In the genomic region with DNA sequence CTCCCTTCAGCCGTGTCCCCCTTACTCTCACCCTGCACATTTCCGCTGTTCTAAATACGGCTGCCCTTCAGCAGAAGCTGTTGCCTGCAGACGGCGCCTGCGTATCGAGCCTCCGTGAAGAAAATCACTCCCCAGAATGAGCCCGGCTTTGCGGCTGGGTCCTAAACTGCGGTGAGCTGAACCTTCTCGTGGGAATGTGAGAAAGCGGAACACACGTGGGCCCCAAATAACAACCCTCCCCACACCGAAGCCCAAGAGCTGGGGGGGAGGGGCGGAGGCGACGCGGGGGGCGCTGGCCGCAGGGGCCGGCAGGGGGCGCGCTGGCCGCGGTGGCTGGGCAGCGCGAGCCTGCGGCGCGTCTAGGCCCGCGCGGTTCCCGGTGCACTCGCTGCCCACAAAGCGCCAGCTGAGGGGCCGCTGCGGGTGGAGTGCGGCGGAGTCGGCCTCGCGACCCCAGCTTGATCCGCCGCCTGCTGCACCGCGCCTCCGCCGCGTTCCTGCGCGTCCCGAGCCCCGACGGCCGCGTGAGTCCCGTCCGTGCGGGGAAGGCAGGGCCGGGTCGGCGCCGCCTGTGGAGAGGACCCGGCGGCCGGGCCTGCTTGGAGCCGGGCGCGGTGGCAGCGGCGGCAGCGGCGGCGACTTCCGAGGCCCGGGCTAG, we compare ENCODE assay signal across 8 cellular contexts. TPM values are rescaled to one million over a fixed set of nuclear protein-coding genes. Genes with fewer than 3 reads are reported as not detected.
DNase-seq lines count a peak whose midpoint lies in the region; ATAC-seq and TF ChIP-seq lines count a peak whose summit lies in the region.

A gene with protein sequence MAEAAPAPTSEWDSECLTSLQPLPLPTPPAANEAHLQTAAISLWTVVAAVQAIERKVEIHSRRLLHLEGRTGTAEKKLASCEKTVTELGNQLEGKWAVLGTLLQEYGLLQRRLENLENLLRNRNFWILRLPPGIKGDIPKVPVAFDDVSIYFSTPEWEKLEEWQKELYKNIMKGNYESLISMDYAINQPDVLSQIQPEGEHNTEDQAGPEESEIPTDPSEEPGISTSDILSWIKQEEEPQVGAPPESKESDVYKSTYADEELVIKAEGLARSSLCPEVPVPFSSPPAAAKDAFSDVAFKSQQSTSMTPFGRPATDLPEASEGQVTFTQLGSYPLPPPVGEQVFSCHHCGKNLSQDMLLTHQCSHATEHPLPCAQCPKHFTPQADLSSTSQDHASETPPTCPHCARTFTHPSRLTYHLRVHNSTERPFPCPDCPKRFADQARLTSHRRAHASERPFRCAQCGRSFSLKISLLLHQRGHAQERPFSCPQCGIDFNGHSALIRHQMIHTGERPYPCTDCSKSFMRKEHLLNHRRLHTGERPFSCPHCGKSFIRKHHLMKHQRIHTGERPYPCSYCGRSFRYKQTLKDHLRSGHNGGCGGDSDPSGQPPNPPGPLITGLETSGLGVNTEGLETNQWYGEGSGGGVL (plus strand): TSS at position 382 of the 658 bp plus-strand sequence. CDS start 290 bp downstream, outside the sequence.

- peak within 1 kb of the TSS; percentile 94 for H3K27ac Mint-ChIP-seq in activated B cell treated with CpG ODN at 0.5 μM for 24 hours

- CTCF ChIA-PET in AG04450 (lab: Charles Lee), result interaction anchor here (0.5 to 4.3 kb wide), 21 partner anchors 8 to 613 kb away, joined by 3 to 41 read pairs (median 5); a partner anchor contains a TSS
- CTCF ChIA-PET in activated B cell treated with CpG ODN at 0.5 μM for 24 hours (lab: Charles Lee), result interaction anchor here (0.6 to 3.0 kb wide), 14 partner anchors 12 to 494 kb away, joined by 3 to 27 read pairs (median 3); a partner anchor contains a TSS

- no peaks in the 10 kb centered on the region for H3K27me3 ChIP-seq in AG04450 (ENCODE audit: control insufficient read depth, insufficient read depth, low read length)

- H3K4me1 Mint-ChIP-seq in activated B cell treated with CpG ODN at 0.5 μM for 24 hours, result peaks cover 32% of the 10 kb centered on the region

- peaks cover 3% of the 10 kb centered on the region for H3K36me3 Mint-ChIP-seq in activated B cell treated with CpG ODN at 0.5 μM for 24 hours (ENCODE audit: low read depth)

- peaks cover 3% of the 10 kb centered on the region; the same call in 1 of the 2 replicates for H3K9me3 ChIP-seq in AG04450 (ENCODE audit: control insufficient read depth, insufficient read depth, low read length)

- H3K27ac ChIP-seq in AG04450 (ENCODE audit: low read depth, low read length), result peak within 1 kb of the TSS; percentile 57

- no peaks in the 10 kb centered on the region for H3K9me3 Mint-ChIP-seq in activated B cell treated with CpG ODN at 0.5 μM for 24 hours

- H3K4me3 Mint-ChIP-seq in activated B cell treated with CpG ODN at 0.5 μM for 24 hours, result peak within 1 kb of the TSS; percentile 91

- H3K4me3 ChIP-seq in AG04450 (ENCODE audit: low read depth, low read length) (peak within 1 kb of the TSS; percentile 79), cardiac fibroblast (replicated peaks in 1 of 2; ENCODE audit: low read depth in 2 of 2, low read length in 2 of 2) (peak within 1 kb of the TSS; percentile 83 to 86)

- POLR2A ChIA-PET in AG04450 (lab: Yijun Ruan, JAX) (interaction anchor here (0.5 to 2.8 kb wide), 7 partner anchors 21 to 477 kb away, joined by 3 to 20 read pairs (median 6); a partner anchor contains a TSS), activated B cell treated with CpG ODN at 0.5 μM for 24 hours (lab: Charles Lee) (interaction anchor here (0.5 to 4.7 kb wide), 20 partner anchors 12 to 1259 kb away, joined by 3 to 66 read pairs (median 6); a partner anchor contains a TSS)

- intact Hi-C loops in activated B cell treated with CpG ODN at 0.5 μM for 24 hours (cut with micrococcal nuclease), result loop anchor here (1.0 to 5.0 kb wide), 13 partner anchors 21 to 448 kb away; a partner anchor contains a TSS

- DNase-seq in AG04450 (ENCODE audit: low read depth, low spot score) (no peak), NCI-H2196 treated with DMSO at 0.1 percent for 48 hours (lab: John Stamatoyannopoulos, UW; ENCODE audit: unreplicated experiment) (peak; percentile 67), activated B cell treated with CpG ODN at 0.5 μM for 24 hours (peak; percentile 87), cardiac fibroblast (ENCODE audit: low read depth in 2 of 2) (peak; percentile 73 to 84), islet precursor cell (peak; percentile 87)
- peak; percentile 56 to 72 (median 62) for DNase-seq in stimulated activated CD4-positive, alpha-beta T cell treated with anti-CD3 and anti-CD28 coated beads, Interleukin-12 subunit alpha, Interleukin-12 subunit beta, amount 100 ng/mL, for 48 hours (ENCODE audit: low read depth in 2 of 3, low spot score in 1 of 3)

- ATAC-seq in HG03060 (IDR thresholded peaks at IDR 0.05; ENCODE audit: low read depth, unreplicated experiment), result peak; percentile 29
- peak; percentile 84 for ATAC-seq in activated B cell treated with CpG ODN at 0.5 μM for 24 hours (ENCODE audit: low read depth)

- peak; percentile 47 for TF ChIP-seq POLR2A in GM18526 (IDR thresholded peaks at IDR 0.05; ENCODE audit: extremely low read depth, insufficient read length)

- H3K27me3 Mint-ChIP-seq in activated B cell treated with CpG ODN at 0.5 μM for 24 hours, result no peaks in the 10 kb centered on the region

- TF ChIP-seq CTCF in AG04450 (IDR thresholded peaks at IDR 0.05; ENCODE audit: low read depth, low read length) (peak; percentile 32), activated B cell treated with CpG ODN at 0.5 μM for 24 hours (IDR thresholded peaks at IDR 0.05) (no peak), cardiac fibroblast (IDR thresholded peaks at IDR 0.05; ENCODE audit: low read depth, low read length) (peak; percentile 28)

RNA-seq across cellular contexts. Expression of the gene that starts here (rescaled TPM):
- 6.6 and 6.8 TPM in 2 replicates for polyA plus RNA-seq in AG04450 (2011; rRNA removed)
- 21.4 and 21.7 TPM in 2 replicates for polyA minus RNA-seq in AG04450 (2011; rRNA and poly(A)+ RNA removed)
- total RNA-seq in activated B cell treated with CpG ODN at 0.5 μM for 24 hours, result 15.1 and 17.3 TPM in 2 replicates
